11 cellular contexts compared by ENCODE assay signal in the genomic region with DNA sequence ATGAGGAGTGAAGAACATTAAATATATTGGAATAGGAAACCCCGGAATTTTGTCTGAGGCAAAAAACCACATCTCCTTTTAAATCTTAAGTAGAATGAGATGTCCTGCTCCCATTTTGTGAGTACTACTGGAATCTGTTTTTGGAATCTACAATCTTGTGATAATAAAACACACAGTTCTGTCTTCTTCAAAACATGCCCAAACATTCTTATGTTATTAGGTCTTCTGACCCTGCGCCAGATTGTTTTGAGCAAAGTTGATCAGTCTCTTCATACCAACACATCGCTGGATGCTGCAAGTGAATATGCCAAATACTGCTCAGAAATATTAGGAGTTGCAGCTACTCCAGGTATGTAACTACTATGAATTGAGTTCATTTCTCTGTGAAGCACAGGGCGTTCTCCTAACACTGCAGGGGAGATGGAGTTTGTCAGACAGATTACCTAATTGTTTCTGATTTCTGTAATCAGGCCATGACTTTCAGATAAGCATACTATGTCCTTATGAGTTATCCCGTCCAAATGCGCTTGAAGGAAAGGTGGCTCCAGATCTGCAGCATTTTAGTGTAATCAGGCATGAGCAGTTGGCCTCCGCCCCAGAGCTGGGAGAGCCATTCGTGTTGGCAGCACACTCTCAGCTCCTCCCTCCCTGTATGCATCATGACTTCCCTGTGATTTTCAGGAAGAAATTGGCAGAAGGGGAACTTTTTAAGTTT.
DNase-seq lines count a peak whose midpoint lies in the region; ATAC-seq, FAIRE-seq and TF ChIP-seq lines count a peak whose summit lies in the region.
"Had no signal": no experiment of that assay in that cellular context is flagged by ENCODE, and none has a peak within 500 bp of the region (broad histone marks: within the 10 kb centered on the region; RNA-seq: fewer than 3 reads in every experiment).

No MANE protein-coding gene starts in this region.

- H3K4me1 ChIP-seq in HCT116 (ENCODE audit: control insufficient read depth in 1 of 2, insufficient read depth in 2 of 2, low read length in 2 of 2): peaks cover 68 to 78% of the 10 kb centered on the region in 2 experiments
- H3K4me1 ChIP-seq in K562 (replicated peaks in 1 of 2; ENCODE audit: control insufficient read depth in 2 of 2, insufficient read depth in 2 of 2, low read length in 2 of 2): no peaks in the 10 kb centered on the region; a peak in 1 of 5 replicates
- peaks cover 0 to 10% of the 10 kb centered on the region in 2 donors for H3K4me1 ChIP-seq in right atrium auricular region

- peaks cover 54% of the 10 kb centered on the region for H3K36me3 Mint-ChIP-seq in type B pancreatic cell

- RAD21 ChIA-PET in HCT116 (lab: Charles Lee; ENCODE audit: low non-redundant PET in 1 of 2, low total read pairs in 2 of 2, uncharacterized antibody in 2 of 2, unreplicated experiment in 2 of 2): no interaction called here

- H4K20me1 ChIP-seq in HCT116 (ENCODE audit: insufficient read depth) (no peaks in the 10 kb centered on the region), K562 (replicated peaks; ENCODE audit: control insufficient read depth, insufficient read depth, low read length) (no peaks in the 10 kb centered on the region)

- DNase-seq in HCT116 (ENCODE audit: low read depth, low spot score) (no peak), K562 (ENCODE audit: extremely low read depth in 1 of 4, low spot score in 3 of 4) (peak in 2 of 4 experiments; percentile 17 to 42), right atrium auricular region (ENCODE audit: low spot score) (peak; percentile 80), stromal cell of bone marrow (ENCODE audit: low read depth) (peak; percentile 29), DMS153 (lab: John Stamatoyannopoulos, UW) (no peak), type B pancreatic cell (ENCODE audit: extremely low spot score, unreplicated experiment) (no peak)
- DNase-seq: activated CD4-positive, alpha-beta T cell treated with anti-CD3 and anti-CD28 coated beads for 36 hours; MM.1S; stimulated activated CD8-positive, alpha-beta memory T cell treated with anti-CD3 and anti-CD28 coated beads, Interleukin-4, amount 100 ng/mL, for 48 hours had no signal

- H3K27me3 Mint-ChIP-seq in type B pancreatic cell: no peaks in the 10 kb centered on the region

- H3K27ac Mint-ChIP-seq in type B pancreatic cell: no peak overlapping the region
- H3K27ac Mint-ChIP-seq: activated CD4-positive, alpha-beta T cell treated with anti-CD3 and anti-CD28 coated beads for 36 hours had no signal

- H3K9me3 Mint-ChIP-seq in type B pancreatic cell: no peaks in the 10 kb centered on the region

- H3K4me3 ChIP-seq in HCT116 (replicated peaks in 1 of 2; ENCODE audit: low read depth in 1 of 2, low read length in 2 of 2): no peak overlapping the region
- H3K4me3 ChIP-seq in K562: no peak overlapping the region
- no peak overlapping the region for H3K4me3 ChIP-seq in right atrium auricular region

- no peaks in the 10 kb centered on the region for H3K9me2 ChIP-seq in HCT116 (ENCODE audit: insufficient read depth)

- intact Hi-C loops in HCT116 (cut with micrococcal nuclease): no loop called here
- intact Hi-C loops in K562 (cut with micrococcal nuclease): no loop called here

- peak overlapping the region; percentile 81 for H3K27ac ChIP-seq in HCT116 (ENCODE audit: low read depth, low read length)
- no peak overlapping the region for H3K27ac ChIP-seq in K562 (ENCODE audit: extremely low read depth, low read depth, low read length)
- H3K27ac ChIP-seq in right atrium auricular region: peak overlapping the region in 1 of 2 donors; percentile 50

- WGBS in K562 (ENCODE audit: insufficient coverage, low coverage, missing lambda C conversion rate): 60% methylated on average over 8 of the region's 8 CpGs

- no peak for TF ChIP-seq EP300 in K562 (IDR thresholded peaks at IDR 0.05; ENCODE audit: low read length)

- FAIRE-seq in K562 (lab: Jason Lieb, UNC): no peak

- H3K9me1 ChIP-seq in K562 (ENCODE audit: control insufficient read depth, insufficient read depth, low read length): no peaks in the 10 kb centered on the region

- no peak overlapping the region for H3K9ac ChIP-seq in HCT116 (ENCODE audit: low read length)
- no peak overlapping the region for H3K9ac ChIP-seq in K562 (ENCODE audit: insufficient read depth in 1 of 2, low read depth in 2 of 2, low read length in 2 of 2)

- H3K27me3 ChIP-seq in HCT116 (ENCODE audit: insufficient read depth, low read length) (no peaks in the 10 kb centered on the region), K562 (ENCODE audit: control insufficient read depth in 2 of 2, insufficient read depth in 2 of 2, low read length in 2 of 2) (no peaks in the 10 kb centered on the region), right atrium auricular region (no peaks in the 10 kb centered on the region)

- H3K36me3 ChIP-seq in HCT116 (ENCODE audit: control insufficient read depth in 1 of 2, insufficient read depth in 2 of 2, low read length in 2 of 2) (peaks cover 0 to 1% of the 10 kb centered on the region in 2 experiments; a peak in 1 of 4 replicates), K562 (ENCODE audit: control insufficient read depth, insufficient read depth, low read length) (peaks cover 44% of the 10 kb centered on the region; the same call in 1 of the 3 replicates), right atrium auricular region (peaks cover 6% of the 10 kb centered on the region)

- CTCF ChIA-PET in HCT116 (lab: Charles Lee): no interaction called here
- CTCF ChIA-PET in K562 (lab: Yijun Ruan, JAX; ENCODE audit: low intra/inter-chr PET ratio): no interaction called here

- no peak for TF ChIP-seq POLR2A in HCT116 (IDR thresholded peaks at IDR 0.05; ENCODE audit: borderline replicate concordance, extremely low read depth, insufficient read depth, insufficient read length)
- TF ChIP-seq POLR2A in K562 (conservative IDR thresholded peaks at IDR 0.05): no peak

- POLR2A ChIA-PET in HCT116 (lab: Charles Lee): no interaction called here
- POLR2A ChIA-PET in K562 (lab: Yijun Ruan, JAX): interaction anchor here (0.5 kb wide), 1 partner anchor 772 kb away, joined by 3 read pairs; no protein-coding TSS in a partner anchor

- no peak overlapping the region for H3K4me3 Mint-ChIP-seq in type B pancreatic cell
- H3K4me3 Mint-ChIP-seq: activated CD4-positive, alpha-beta T cell treated with anti-CD3 and anti-CD28 coated beads for 36 hours had no signal

- H2AFZ ChIP-seq in HCT116 (ENCODE audit: low read depth, low read length, poor library complexity, severe bottlenecking) (no peak overlapping the region), K562 (ENCODE audit: low read depth, low read length) (no peak overlapping the region)

- H3K4me1 Mint-ChIP-seq in type B pancreatic cell (ENCODE audit: unreplicated experiment): no peaks in the 10 kb centered on the region

- H3K4me2 ChIP-seq in HCT116 (ENCODE audit: low read length) (peak overlapping the region; percentile 81), K562 (ENCODE audit: insufficient read depth, low read length) (no peak overlapping the region)

- no TSS peak for BruUV-seq in HCT116 (replicated peaks; lab: Mats Ljungman, UMichigan)
- no TSS peak for BruUV-seq in K562 (replicated peaks; lab: Mats Ljungman, UMichigan)

- TF ChIP-seq CTCF in HCT116 (IDR thresholded peaks at IDR 0.05 in 2 of 3, conservative IDR thresholded peaks at IDR 0.05 in 1 of 3; ENCODE audit: borderline replicate concordance in 1 of 3, insufficient read depth in 1 of 3, low read depth in 2 of 3, low read length in 2 of 3) (no peak), K562 (IDR thresholded peaks at IDR 0.05 in 2 of 3, conservative IDR thresholded peaks at IDR 0.05 in 1 of 3; ENCODE audit: insufficient read depth in 2 of 3, low read depth in 1 of 3, low read length in 3 of 3) (no peak), right atrium auricular region (IDR thresholded peaks at IDR 0.05) (no peak), type B pancreatic cell (conservative IDR thresholded peaks at IDR 0.05) (no peak)

- H3K9me3 ChIP-seq in HCT116 (ENCODE audit: control insufficient read depth in 1 of 2, insufficient read depth in 1 of 2, low read depth in 1 of 2, low read length in 2 of 2): no peaks in the 10 kb centered on the region
- no peaks in the 10 kb centered on the region for H3K9me3 ChIP-seq in K562 (replicated peaks; ENCODE audit: control insufficient read depth, insufficient read depth, low read depth, low read length)
- no peaks in the 10 kb centered on the region for H3K9me3 ChIP-seq in right atrium auricular region

- no peak for TF ChIP-seq RAD21 in HCT116 (IDR thresholded peaks at IDR 0.05; ENCODE audit: low read depth)
- TF ChIP-seq RAD21 in K562 (CRISPR knock-in tag; conservative IDR thresholded peaks at IDR 0.05 in 1 of 2, IDR thresholded peaks at IDR 0.05 in 1 of 2): no peak

- no peaks in the 10 kb centered on the region for H3K79me2 ChIP-seq in HCT116 (ENCODE audit: insufficient read depth, low read length)
- H3K79me2 ChIP-seq in K562 (ENCODE audit: control insufficient read depth, insufficient read depth, low read length): no peaks in the 10 kb centered on the region

- in situ Hi-C loops in K562 (cut with MboI): no loop called here

- ATAC-seq in HCT116 (peak; percentile 26; the same call in 1 of the 2 replicates), K562 (no peak; the same call in 2 of the 3 replicates), HG03439 (IDR thresholded peaks at IDR 0.05; ENCODE audit: unreplicated experiment) (no peak), GM19397 (IDR thresholded peaks at IDR 0.05; ENCODE audit: unreplicated experiment) (no peak)
- ATAC-seq: activated CD4-positive, alpha-beta T cell treated with anti-CD3 and anti-CD28 coated beads for 36 hours had no signal

TF ChIP-seq in HCT116, 20 proteins besides CTCF, POLR2A, EP300 and RAD21:
- no peak for TF ChIP-seq FOSL1 (IDR thresholded peaks at IDR 0.05; ENCODE audit: low read depth)
- TF ChIP-seq JUND (IDR thresholded peaks at IDR 0.05): no peak
- TF ChIP-seq ELF1 (IDR thresholded peaks at IDR 0.05; ENCODE audit: borderline replicate concordance, low read depth): no peak

TF ChIP-seq in K562, 482 proteins besides CTCF, POLR2A, EP300 and RAD21 (continues in another document):
- TF ChIP-seq TAL1 (IDR thresholded peaks at IDR 0.05) (peak; percentile 69; the same call in 1 of the 2 replicates), SRF (CRISPR knock-in tag; IDR thresholded peaks at IDR 0.05) (no peak), ZNF75A (CRISPR knock-in tag; IDR thresholded peaks at IDR 0.05) (no peak), CBFA2T2 (conservative IDR thresholded peaks at IDR 0.05) (peak; percentile 67), POLR3A (IDR thresholded peaks at IDR 0.05; ENCODE audit: borderline replicate concordance, extremely low read depth, insufficient read depth, insufficient read length) (no peak), TEAD4 (IDR thresholded peaks at IDR 0.05; ENCODE audit: low read length) (peak; percentile 73), TEAD4 (CRISPR knock-in tag; IDR thresholded peaks at IDR 0.05; ENCODE audit: borderline replicate concordance) (no peak), EZH2 (IDR thresholded peaks at IDR 0.05; ENCODE audit: borderline replicate concordance, low read depth, low read length) (no peak)
- TF ChIP-seq, protein P1, sequence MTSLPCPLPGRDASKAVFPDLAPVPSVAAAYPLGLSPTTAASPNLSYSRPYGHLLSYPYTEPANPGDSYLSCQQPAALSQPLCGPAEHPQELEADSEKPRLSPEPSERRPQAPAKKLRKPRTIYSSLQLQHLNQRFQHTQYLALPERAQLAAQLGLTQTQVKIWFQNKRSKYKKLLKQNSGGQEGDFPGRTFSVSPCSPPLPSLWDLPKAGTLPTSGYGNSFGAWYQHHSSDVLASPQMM (CRISPR knock-in tag; IDR thresholded peaks at IDR 0.05): no peak

Comparison
In these comparisons a context has a peak if more than half of its experiments do, and no peak if none do; other contexts are left out.
1. DNase-seq: peak in right atrium auricular region (single experiment) and stromal cell of bone marrow (single experiment); none in HCT116 (single experiment), DMS153 (single experiment) and type B pancreatic cell (single experiment).